ENCODE assay signal across 9 cellular contexts in genomic region chr10:132939957-132940790, GRCh38. TPM values are rescaled to one million over a fixed set of nuclear protein-coding genes. Genes with fewer than 3 reads are reported as not detected.
A peak's percentile ranks its signal among the peaks of the same experiment; 100 is the strongest.
DNase-seq lines count a peak whose midpoint lies in the region; ATAC-seq and TF ChIP-seq lines count a peak whose summit lies in the region.
"Had no signal": no experiment of that assay in that cellular context is flagged by ENCODE, and none has a peak within 500 bp of the region (broad histone marks: within the 10 kb centered on the region; RNA-seq: fewer than 3 reads in every experiment).

No MANE protein-coding gene starts in this region.

- H3K9me3 Mint-ChIP-seq in effector memory CD8-positive, alpha-beta T cell = no peaks in the 10 kb centered on the region
- H3K9me3 Mint-ChIP-seq in naive thymus-derived CD4-positive, alpha-beta T cell = peaks cover 0 to 2% (median 0%) of the 10 kb centered on the region in 11 donors
- H3K9me3 Mint-ChIP-seq: dendritic cell treated with granulocyte-macrophage colony-stimulating factor and Interleukin-4, amounts not matched to agents 40 ng/mL and 50 ng/mL, for 4 days had no signal

- POLR2A ChIA-PET in naive thymus-derived CD4-positive, alpha-beta T cell (lab: Charles Lee) = no interaction called here

- no peaks in the 10 kb centered on the region for H3K4me1 ChIP-seq in naive thymus-derived CD4-positive, alpha-beta T cell (ENCODE audit: control insufficient read depth in 2 of 2, insufficient read depth in 2 of 2, low read length in 2 of 2)

- H3K4me1 Mint-ChIP-seq in effector memory CD8-positive, alpha-beta T cell (ENCODE audit: low read depth in 2 of 2) = peaks cover 2 to 4% of the 10 kb centered on the region in 2 donors
- H3K4me1 Mint-ChIP-seq in naive thymus-derived CD4-positive, alpha-beta T cell = peaks cover 0 to 10% (median 5%) of the 10 kb centered on the region in 7 donors

- intact Hi-C loops in naive thymus-derived CD4-positive, alpha-beta T cell (cut with micrococcal nuclease) = loop anchor here (2.0 to 5.0 kb wide), 4 partner anchors 185 to 387 kb away; no protein-coding TSS in a partner anchor

- no peak overlapping the region for H3K27ac ChIP-seq in naive thymus-derived CD4-positive, alpha-beta T cell (ENCODE audit: low read depth, low read length)

- TF ChIP-seq CTCF in HFF-Myc (IDR thresholded peaks at IDR 0.05; ENCODE audit: low read depth, low read length, missing control alignments) = peak; percentile 92

- H3K36me3 ChIP-seq in naive thymus-derived CD4-positive, alpha-beta T cell (ENCODE audit: control insufficient read depth in 2 of 3, insufficient read depth in 3 of 3, low read length in 3 of 3) = no peaks in the 10 kb centered on the region

- no peak overlapping the region for H3K4me3 Mint-ChIP-seq in effector memory CD8-positive, alpha-beta T cell
- peak overlapping the region in 3 of 10 donors; percentile 45 to 53 (median 47) for H3K4me3 Mint-ChIP-seq in naive thymus-derived CD4-positive, alpha-beta T cell
- H3K4me3 Mint-ChIP-seq: dendritic cell treated with granulocyte-macrophage colony-stimulating factor and Interleukin-4, amounts not matched to agents 40 ng/mL and 50 ng/mL, for 4 days had no signal

- ATAC-seq in activated CD4-positive, CD25-positive, alpha-beta regulatory T cell treated with anti-CD3 and anti-CD28 coated beads, Interleukin-2, amount 50 U/mL, for 24 hours = peak; percentile 45 to 52
- ATAC-seq in effector memory CD8-positive, alpha-beta T cell (replicated peaks) = peak; percentile 36
- peak; percentile 49 for ATAC-seq in naive thymus-derived CD4-positive, alpha-beta T cell
- no peak for ATAC-seq in HG02852 (IDR thresholded peaks at IDR 0.05; ENCODE audit: unreplicated experiment)
- no peak for ATAC-seq in HG03378 (IDR thresholded peaks at IDR 0.05; ENCODE audit: unreplicated experiment)

- H3K36me3 Mint-ChIP-seq in effector memory CD8-positive, alpha-beta T cell (ENCODE audit: insufficient read depth) = no peaks in the 10 kb centered on the region
- peaks cover 0 to 4% (median 0%) of the 10 kb centered on the region in 5 donors for H3K36me3 Mint-ChIP-seq in naive thymus-derived CD4-positive, alpha-beta T cell

- H3K9me3 ChIP-seq in naive thymus-derived CD4-positive, alpha-beta T cell (ENCODE audit: control insufficient read depth in 2 of 3, low read length in 3 of 3) = no peaks in the 10 kb centered on the region

- no peak for DNase-seq in activated CD4-positive, CD25-positive, alpha-beta regulatory T cell (lab: John Stamatoyannopoulos, UW)
- DNase-seq in HFF-Myc (ENCODE audit: extremely low read depth, low read depth) (no peak), SKM-1 (lab: John Stamatoyannopoulos, UW; ENCODE audit: unreplicated experiment) (peak; percentile 15)
- peak in 1 of 3 experiments; percentile 10 for DNase-seq in effector memory CD8-positive, alpha-beta T cell
- peak in 1 of 9 donors; percentile 43 for DNase-seq in naive thymus-derived CD4-positive, alpha-beta T cell

- H3K27me3 Mint-ChIP-seq in effector memory CD8-positive, alpha-beta T cell = peaks cover 55 to 71% of the 10 kb centered on the region in 2 donors
- peaks cover 41 to 60% (median 51%) of the 10 kb centered on the region in 5 donors for H3K27me3 Mint-ChIP-seq in naive thymus-derived CD4-positive, alpha-beta T cell

- CTCF ChIA-PET in naive thymus-derived CD4-positive, alpha-beta T cell (lab: Charles Lee) = no interaction called here

- H3K27me3 ChIP-seq in naive thymus-derived CD4-positive, alpha-beta T cell (ENCODE audit: control insufficient read depth in 2 of 2, insufficient read depth in 2 of 2, low read length in 2 of 2) = no peaks in the 10 kb centered on the region

- H3K4me3 ChIP-seq in HFF-Myc (replicated peaks; ENCODE audit: low read depth, low read length) = no peak overlapping the region
- no peak overlapping the region for H3K4me3 ChIP-seq in naive thymus-derived CD4-positive, alpha-beta T cell (ENCODE audit: low read length)

- no peak overlapping the region for H3K27ac Mint-ChIP-seq in effector memory CD8-positive, alpha-beta T cell
- H3K27ac Mint-ChIP-seq in naive thymus-derived CD4-positive, alpha-beta T cell = no peak overlapping the region
- H3K27ac Mint-ChIP-seq: dendritic cell treated with granulocyte-macrophage colony-stimulating factor and Interleukin-4, amounts not matched to agents 40 ng/mL and 50 ng/mL, for 4 days had no signal

RNA-seq across cellular contexts. Expression of gene CFAP46, which starts 2.2 kb away (rescaled TPM):
- total RNA-seq in naive thymus-derived CD4-positive, alpha-beta T cell = under 1 TPM in 1 of 5 experiments, not detected in 4; 0.05 TPM
- polyA plus RNA-seq in naive thymus-derived CD4-positive, alpha-beta T cell = not detected

Comparison
In these comparisons a context has a peak if more than half of its experiments do, and no peak if none do; other contexts are left out.
1. ATAC-seq: peak in activated CD4-positive, CD25-positive, alpha-beta regulatory T cell treated with anti-CD3 and anti-CD28 coated beads, Interleukin-2, amount 50 U/mL, for 24 hours (2 of 2), effector memory CD8-positive, alpha-beta T cell (single experiment) and naive thymus-derived CD4-positive, alpha-beta T cell (single experiment); none in HG02852 (single experiment) and HG03378 (single experiment).